In genomic region chr9:133834080-133834976, GRCh38 we compare ENCODE assay signal across 24 cellular contexts.
"Had no signal": no experiment of that assay in that cellular context is flagged by ENCODE, and none has a peak within 500 bp of the region (broad histone marks: within the 10 kb centered on the region; RNA-seq: fewer than 3 reads in every experiment).

No MANE protein-coding gene starts in this region.

- H3K36me3 ChIP-seq: adrenal gland, ascending aorta, MG63 had no signal

- H3K27ac Mint-ChIP-seq: activated naive CD8-positive, alpha-beta T cell treated with anti-CD3 and anti-CD28 coated beads, Interleukin-2, amount 10 ng/mL, durations not matched to agents 7 days and 5 days; activated T-cell treated with anti-CD3 and anti-CD28 coated beads, Interleukin-2, amount 50 U/mL, for 72 hours; T-helper 1 cell treated with Interleukin-12 subunit alpha and Interleukin-12 subunit beta and Interleukin-4 antibody, amounts not matched to agents 30 μg/mL and 1 μg/mL, for 36 hours; WTC11 had no signal

- H3K4me2 ChIP-seq: KMS-11 had no signal

- DNase-seq: activated CD4-positive, alpha-beta T cell treated with anti-CD3 and anti-CD28 coated beads for 48 hours; activated CD4-positive, alpha-beta T cell treated with anti-CD3 and anti-CD28 coated beads, Interleukin-2, amount 50 U/mL, for 4 hours; activated CD4-positive, CD25-positive, alpha-beta regulatory T cell treated with anti-CD3 and anti-CD28 coated beads, Interleukin-2, amount 50 U/mL, for 72 hours; activated CD8-positive, alpha-beta memory T cell treated with anti-CD3 and anti-CD28 coated beads for 24 hours; activated naive CD4-positive, alpha-beta T cell treated with anti-CD3 and anti-CD28 coated beads, Interleukin-2, amount 50 U/mL, for 16 hours; activated naive CD8-positive, alpha-beta T cell treated with anti-CD3 and anti-CD28 coated beads, Interleukin-2, amount 10 ng/mL, durations not matched to agents 7 days and 5 days; activated T-cell treated with anti-CD3 and anti-CD28 coated beads, Interleukin-2, amount 50 U/mL, for 72 hours; adrenal gland; body of pancreas; MG63; MV-4-11; NCI-H1436; NCI-H2029 treated with DMSO at 0.1 percent for 48 hours; NCI-H510A treated with DMSO at 0.1 percent for 48 hours; NK-92 treated with Interleukin-12 subunit alpha and Interleukin-12 subunit beta, amount 100 ng/mL, for 24 hours; OCI-M1; RPMI8226; SHP77 treated with DMSO at 0.1 percent for 48 hours had no signal

- H3K4me3 ChIP-seq: adrenal gland, ascending aorta, body of pancreas, MG63 had no signal

- H3K4me3 Mint-ChIP-seq: activated naive CD8-positive, alpha-beta T cell treated with anti-CD3 and anti-CD28 coated beads, Interleukin-2, amount 10 ng/mL, durations not matched to agents 7 days and 5 days; activated T-cell treated with anti-CD3 and anti-CD28 coated beads, Interleukin-2, amount 50 U/mL, for 72 hours; central memory CD8-positive, alpha-beta T cell; T-helper 1 cell treated with Interleukin-12 subunit alpha and Interleukin-12 subunit beta and Interleukin-4 antibody, amounts not matched to agents 30 μg/mL and 1 μg/mL, for 36 hours; WTC11 had no signal

- H3K27me3 Mint-ChIP-seq: activated naive CD8-positive, alpha-beta T cell treated with anti-CD3 and anti-CD28 coated beads, Interleukin-2, amount 10 ng/mL, durations not matched to agents 7 days and 5 days; central memory CD8-positive, alpha-beta T cell had no signal

- H3K9ac ChIP-seq: KMS-11 had no signal

- H3K36me3 Mint-ChIP-seq: activated naive CD8-positive, alpha-beta T cell treated with anti-CD3 and anti-CD28 coated beads, Interleukin-2, amount 10 ng/mL, durations not matched to agents 7 days and 5 days; WTC11 had no signal

- H3K9me3 Mint-ChIP-seq: activated naive CD8-positive, alpha-beta T cell treated with anti-CD3 and anti-CD28 coated beads, Interleukin-2, amount 10 ng/mL, durations not matched to agents 7 days and 5 days; activated T-cell treated with anti-CD3 and anti-CD28 coated beads, Interleukin-2, amount 50 U/mL, for 72 hours; central memory CD8-positive, alpha-beta T cell; T-helper 1 cell treated with Interleukin-12 subunit alpha and Interleukin-12 subunit beta and Interleukin-4 antibody, amounts not matched to agents 30 μg/mL and 1 μg/mL, for 36 hours; WTC11 had no signal

- H3K4me1 ChIP-seq: adrenal gland, ascending aorta, body of pancreas had no signal

- H3K4me1 Mint-ChIP-seq: activated naive CD8-positive, alpha-beta T cell treated with anti-CD3 and anti-CD28 coated beads, Interleukin-2, amount 10 ng/mL, durations not matched to agents 7 days and 5 days; central memory CD8-positive, alpha-beta T cell had no signal

- H3K27me3 ChIP-seq: adrenal gland, ascending aorta, body of pancreas, MG63 had no signal

- H3K9me3 ChIP-seq: adrenal gland, ascending aorta, body of pancreas, MG63 had no signal

- H3K27ac ChIP-seq: adrenal gland, ascending aorta, body of pancreas, KMS-11 had no signal

- ATAC-seq: activated T-cell treated with anti-CD3 and anti-CD28 coated beads, Interleukin-2, amount 50 U/mL, for 72 hours; body of pancreas; Panc1 had no signal
